Comparison of ENCODE assay signal across 11 cellular contexts in genomic region chr7:114082567-114082933, GRCh38.
DNase-seq lines count a peak whose midpoint lies in the region; ATAC-seq and TF ChIP-seq lines count a peak whose summit lies in the region.
"Had no signal": no experiment of that assay in that cellular context is flagged by ENCODE, and none has a peak within 500 bp of the region (broad histone marks: within the 10 kb centered on the region; RNA-seq: fewer than 3 reads in every experiment).

No MANE protein-coding gene starts in this region.

- no peak for ATAC-seq in right lobe of liver
- ATAC-seq in SK-N-SH treated with all-trans-retinoic acid at 6 μM for 48 hours: no peak

- WGBS in right lobe of liver (ENCODE audit: insufficient coverage, low coverage, low lambda C conversion rate, missing lambda C conversion rate): 2% methylated on average over 15 of the region's 15 CpGs
- 36% methylated on average over 15 of the region's 15 CpGs for WGBS in suprapubic skin

- H3K9me3 Mint-ChIP-seq in Calu3 (ENCODE audit: low read depth, unreplicated experiment): no peaks in the 10 kb centered on the region

- H3K27ac ChIP-seq in right lobe of liver (peak overlapping the region in 2 of 3 donors; percentile 97), suprapubic skin (no peak overlapping the region)
- H3K27ac ChIP-seq: neutrophil had no signal

- H3K4me3 ChIP-seq in astrocyte of the cerebellum (ENCODE audit: low read depth, low read length) (peak overlapping the region; percentile 43), right lobe of liver (peak overlapping the region; percentile 61 to 66 (median 66)), suprapubic skin (peak overlapping the region; percentile 35)

- no peak for TF ChIP-seq CTCF in astrocyte of the cerebellum (IDR thresholded peaks at IDR 0.05; ENCODE audit: low read depth, low read length, missing control alignments)
- TF ChIP-seq CTCF in right lobe of liver (IDR thresholded peaks at IDR 0.05): no peak
- TF ChIP-seq CTCF in suprapubic skin (IDR thresholded peaks at IDR 0.05): no peak
- TF ChIP-seq CTCF in Calu3 (IDR thresholded peaks at IDR 0.05; ENCODE audit: unreplicated experiment): no peak

- no peak for TF ChIP-seq EP300 in suprapubic skin (IDR thresholded peaks at IDR 0.05)

- no peak overlapping the region for H3K4me3 Mint-ChIP-seq in Calu3 (ENCODE audit: low read depth, unreplicated experiment)

- peaks cover 7% of the 10 kb centered on the region for H3K4me1 Mint-ChIP-seq in Calu3 (ENCODE audit: low read depth, unreplicated experiment)

- no peak for TF ChIP-seq POLR2A in right lobe of liver (IDR thresholded peaks at IDR 0.05)
- TF ChIP-seq POLR2A in suprapubic skin (IDR thresholded peaks at IDR 0.05): no peak

- no peaks in the 10 kb centered on the region for H3K9me3 ChIP-seq in right lobe of liver
- no peaks in the 10 kb centered on the region for H3K9me3 ChIP-seq in suprapubic skin
- H3K9me3 ChIP-seq: neutrophil had no signal

- H3K27ac Mint-ChIP-seq in Calu3 (ENCODE audit: unreplicated experiment): no peak overlapping the region

- H3K27me3 Mint-ChIP-seq in Calu3 (ENCODE audit: unreplicated experiment): no peaks in the 10 kb centered on the region

- no peaks in the 10 kb centered on the region for H3K36me3 ChIP-seq in right lobe of liver
- H3K36me3 ChIP-seq in suprapubic skin: no peaks in the 10 kb centered on the region
- H3K36me3 ChIP-seq: neutrophil had no signal

- H3K4me1 ChIP-seq in right lobe of liver: no peaks in the 10 kb centered on the region
- peaks cover 44% of the 10 kb centered on the region for H3K4me1 ChIP-seq in suprapubic skin

- in situ Hi-C loops in astrocyte of the cerebellum (cut with HindIII; ENCODE audit: low sequenced_read_pairs): no loop called here

- DNase-seq in NOMO-1 treated with DMSO at 0.1 percent for 48 hours (lab: John Stamatoyannopoulos, UW; ENCODE audit: unreplicated experiment) (peak; percentile 25), NOMO-1 treated with dmso at 0.1 percent for 144 hours (lab: John Stamatoyannopoulos, UW; ENCODE audit: unreplicated experiment) (no peak), astrocyte of the cerebellum (ENCODE audit: low read depth) (no peak), right lobe of liver (no peak), suprapubic skin (ENCODE audit: low spot score in 2 of 2) (no peak), Calu3 (no peak), NCI-H226 (no peak)
- DNase-seq: activated CD4-positive, CD25-positive, alpha-beta regulatory T cell; cerebellar nuclear complex had no signal

- BruUV-seq in Calu3 (replicated peaks; lab: Mats Ljungman, UMichigan): no TSS peak

- intact Hi-C loops in right lobe of liver (cut with DNase I) (loop anchor here in 1 of 2 donors (10.0 kb wide), 1 partner anchor 332 kb away; the partner anchor contains the start of gene FOXP2), Calu3 (cut with micrococcal nuclease; ENCODE audit: unreplicated experiment) (loop anchor here (1.0 to 10.0 kb wide), 4 partner anchors 135 to 1768 kb away; no protein-coding TSS in a partner anchor)

- peaks cover 31% of the 10 kb centered on the region for H3K36me3 Mint-ChIP-seq in Calu3 (ENCODE audit: insufficient read depth, unreplicated experiment)

- no peaks in the 10 kb centered on the region for H3K27me3 ChIP-seq in right lobe of liver
- H3K27me3 ChIP-seq in suprapubic skin: peaks cover 47% of the 10 kb centered on the region

- CTCF ChIA-PET in Calu3 (lab: Charles Lee): no interaction called here

TF ChIP-seq in SK-N-SH treated with all-trans-retinoic acid at 6 μM for 48 hours, 23 proteins besides CTCF, POLR2A, EP300 and RAD21:
- TF ChIP-seq RARB (CRISPR knock-in tag; IDR thresholded peaks at IDR 0.05) (no peak), ZNF8 (CRISPR knock-in tag; IDR thresholded peaks at IDR 0.05) (no peak), ARNTL (CRISPR knock-in tag; IDR thresholded peaks at IDR 0.05; ENCODE audit: borderline replicate concordance, low read depth) (no peak), GLIS3 (CRISPR knock-in tag; IDR thresholded peaks at IDR 0.05) (no peak)
TF ChIP-seq in SK-N-SH treated with all-trans-retinoic acid at 6 μM for 48 hours: peak in this region for 0.
